In genomic region chr13:98648676-98649075, GRCh38 we compare ENCODE assay signal across 18 cellular contexts.
DNase-seq lines count a peak whose midpoint lies in the region; ATAC-seq and TF ChIP-seq lines count a peak whose summit lies in the region.
"Had no signal": no experiment of that assay in that cellular context is flagged by ENCODE, and none has a peak within 500 bp of the region (broad histone marks: within the 10 kb centered on the region; RNA-seq: fewer than 3 reads in every experiment).

No MANE protein-coding gene starts in this region.

- peak overlapping the region; percentile 71 to 94 (median 89) for H3K27ac Mint-ChIP-seq in CD14-positive monocyte
- H3K27ac Mint-ChIP-seq: CD8-positive, alpha-beta T cell had no signal

- no peak overlapping the region for H3K4me3 Mint-ChIP-seq in CD14-positive monocyte
- H3K4me3 Mint-ChIP-seq: CD8-positive, alpha-beta T cell had no signal

- H3K9me3 Mint-ChIP-seq in CD14-positive monocyte = peaks cover 0 to 5% (median 1%) of the 10 kb centered on the region in 7 donors
- H3K9me3 Mint-ChIP-seq: CD8-positive, alpha-beta T cell had no signal

- H3K27ac ChIP-seq in GM23248 (no peak overlapping the region), VCaP (peak overlapping the region; percentile 23), mucosa of rectum (ENCODE audit: low read depth in 2 of 2, low read length in 2 of 2) (peak overlapping the region; percentile 91 to 94)

- WGBS in GM23248 (ENCODE audit: low coverage in 1 of 2, low lambda C conversion rate in 2 of 2, missing lambda C conversion rate in 2 of 2), 2 experiments = 70 to 76% methylated on average over 3 of the region's 3 CpGs

- peaks cover 0 to 1% of the 10 kb centered on the region in 2 donors for H3K36me3 Mint-ChIP-seq in CD14-positive monocyte
- H3K36me3 Mint-ChIP-seq: CD8-positive, alpha-beta T cell had no signal

- peaks cover 1 to 14% (median 7%) of the 10 kb centered on the region in 3 donors for H3K27me3 Mint-ChIP-seq in CD14-positive monocyte (ENCODE audit: low read depth in 3 of 3)

- H3K4me3 ChIP-seq in GM23248 (no peak overlapping the region), mucosa of rectum (ENCODE audit: low read length in 2 of 2) (no peak overlapping the region)

- no peak overlapping the region for H3K4me2 ChIP-seq in GM23248 (ENCODE audit: unreplicated experiment)

- ATAC-seq in GM19328 (IDR thresholded peaks at IDR 0.05; ENCODE audit: unreplicated experiment) (no peak), HG03025 (IDR thresholded peaks at IDR 0.05; ENCODE audit: low FRiP score, unreplicated experiment) (no peak)
- ATAC-seq: CD8-positive, alpha-beta T cell had no signal

- H3K36me3 ChIP-seq in GM23248 (ENCODE audit: low read depth) (no peaks in the 10 kb centered on the region), mucosa of rectum (ENCODE audit: control insufficient read depth in 2 of 2, insufficient read depth in 2 of 2, low read length in 2 of 2) (no peaks in the 10 kb centered on the region)
- H3K36me3 ChIP-seq: BE2C had no signal

- H3K79me2 ChIP-seq in GM23248 (ENCODE audit: insufficient read depth) = no peaks in the 10 kb centered on the region

- no peak for DNase-seq in CD14-positive monocyte (ENCODE audit: low spot score)
- DNase-seq in GM23248 = peak; percentile 23
- no peak for DNase-seq in NK-92 treated with Interleukin-12 subunit alpha and Interleukin-12 subunit beta, amount 100 ng/mL, for 24 hours (lab: John Stamatoyannopoulos, UW)
- DNase-seq in GM13976 (ENCODE audit: low spot score) = no peak
- DNase-seq: BE2C; CD8-positive, alpha-beta T cell; HCEC 1CT; KBM-7; NCI-H1417; NCI-H187; NCI-H2107; NCI-H510A; NCI-H748 treated with DMSO at 0.1 percent for 48 hours; RPMI8226 had no signal

- H3K9me3 ChIP-seq in GM23248 (ENCODE audit: low read depth) (no peaks in the 10 kb centered on the region), mucosa of rectum (ENCODE audit: control insufficient read depth in 2 of 2, low read length in 2 of 2) (no peaks in the 10 kb centered on the region)
- H3K9me3 ChIP-seq: BE2C had no signal

- H3K4me1 ChIP-seq in GM23248 (ENCODE audit: insufficient read depth) (no peaks in the 10 kb centered on the region), mucosa of rectum (ENCODE audit: control insufficient read depth in 2 of 2, insufficient read depth in 2 of 2, low read length in 2 of 2) (peaks cover 23 to 53% of the 10 kb centered on the region in 2 donors)
- H3K4me1 ChIP-seq: BE2C had no signal

- in situ Hi-C loops in GM23248 (cut with MboI) (no loop called here), GM13976 (cut with MboI; ENCODE audit: low sequenced_read_pairs, unreplicated experiment) (no loop called here)

- intact Hi-C loops in CD14-positive monocyte (cut with micrococcal nuclease) = loop anchor here in 1 of 2 donors (5.0 kb wide), 1 partner anchor 71 kb away; the partner anchor contains the start of gene STK24

- no peaks in the 10 kb centered on the region for H4K20me1 ChIP-seq in GM23248 (ENCODE audit: insufficient read depth)

- no peak overlapping the region for H2AFZ ChIP-seq in GM23248

- no peaks in the 10 kb centered on the region for H3K9me2 ChIP-seq in GM23248 (ENCODE audit: insufficient read depth)

- H3K27me3 ChIP-seq in GM23248 (replicated peaks; ENCODE audit: insufficient read depth) (no peaks in the 10 kb centered on the region), mucosa of rectum (ENCODE audit: control insufficient read depth in 2 of 2, insufficient read depth in 2 of 2, low read length in 2 of 2) (no peaks in the 10 kb centered on the region)
- H3K27me3 ChIP-seq: BE2C had no signal

- H3F3A ChIP-seq in GM23248 (ENCODE audit: insufficient read depth) = no peaks in the 10 kb centered on the region

- TF ChIP-seq CTCF in CD14-positive monocyte (IDR thresholded peaks at IDR 0.05) = no peak
- TF ChIP-seq CTCF in VCaP (conservative IDR thresholded peaks at IDR 0.05) = no peak
- TF ChIP-seq CTCF in GM13976 (IDR thresholded peaks at IDR 0.05; ENCODE audit: borderline replicate concordance, control extremely low read depth, extremely low read depth, insufficient read depth, missing control alignments) = no peak

- H3K4me1 Mint-ChIP-seq in CD14-positive monocyte = peaks cover 41% of the 10 kb centered on the region

- no peak overlapping the region for H3K9ac ChIP-seq in GM23248
- H3K9ac ChIP-seq in mucosa of rectum (ENCODE audit: low read depth in 1 of 2, low read length in 2 of 2) = no peak overlapping the region
